In genomic region chr2:31058096-31058843, GRCh38 we compare ENCODE assay signal across 38 cellular contexts.
"Had no signal": no experiment of that assay in that cellular context is flagged by ENCODE, and none has a peak within 500 bp of the region (broad histone marks: within the 10 kb centered on the region; RNA-seq: fewer than 3 reads in every experiment).

No MANE protein-coding gene starts in this region.

- H3K27ac Mint-ChIP-seq: activated CD4-positive, alpha-beta memory T cell treated with anti-CD3 and anti-CD28 coated beads, Interleukin-2, amount 10 ng/mL, durations not matched to agents 7 days and 5 days; activated CD8-positive, alpha-beta memory T cell treated with anti-CD3 and anti-CD28 coated beads, Interleukin-2, amount 10 ng/mL, durations not matched to agents 7 days and 5 days; activated naive CD4-positive, alpha-beta T cell treated with anti-CD3 and anti-CD28 coated beads, Interleukin-2, amount 10 ng/mL, durations not matched to agents 7 days and 5 days; activated naive CD8-positive, alpha-beta T cell had no signal

- H3K36me3 ChIP-seq: ascending aorta, WERI-Rb-1 had no signal

- H3K4me2 ChIP-seq: KMS-11 had no signal

- H3K9me3 Mint-ChIP-seq: activated CD4-positive, alpha-beta memory T cell treated with anti-CD3 and anti-CD28 coated beads, Interleukin-2, amount 10 ng/mL, durations not matched to agents 7 days and 5 days; activated naive CD4-positive, alpha-beta T cell treated with anti-CD3 and anti-CD28 coated beads, Interleukin-2, amount 10 ng/mL, durations not matched to agents 7 days and 5 days had no signal

- H3K4me1 Mint-ChIP-seq: activated CD4-positive, alpha-beta memory T cell treated with anti-CD3 and anti-CD28 coated beads, Interleukin-2, amount 10 ng/mL, durations not matched to agents 7 days and 5 days; activated CD8-positive, alpha-beta memory T cell treated with anti-CD3 and anti-CD28 coated beads, Interleukin-2, amount 10 ng/mL, durations not matched to agents 7 days and 5 days; activated naive CD4-positive, alpha-beta T cell treated with anti-CD3 and anti-CD28 coated beads, Interleukin-2, amount 10 ng/mL, durations not matched to agents 7 days and 5 days had no signal

- H3K27me3 ChIP-seq: ascending aorta had no signal

- H3K4me3 Mint-ChIP-seq: activated CD4-positive, alpha-beta memory T cell treated with anti-CD3 and anti-CD28 coated beads, Interleukin-2, amount 10 ng/mL, durations not matched to agents 7 days and 5 days; activated CD8-positive, alpha-beta memory T cell treated with anti-CD3 and anti-CD28 coated beads, Interleukin-2, amount 10 ng/mL, durations not matched to agents 7 days and 5 days; activated naive CD4-positive, alpha-beta T cell treated with anti-CD3 and anti-CD28 coated beads, Interleukin-2, amount 10 ng/mL, durations not matched to agents 7 days and 5 days; activated naive CD8-positive, alpha-beta T cell had no signal

- ATAC-seq: activated CD8-positive, alpha-beta memory T cell treated with anti-CD3 and anti-CD28 coated beads, Interleukin-2, amount 10 ng/mL, durations not matched to agents 7 days and 5 days; PC-3; Right ventricle myocardium inferior; SK-N-SH treated with all-trans-retinoic acid at 6 μM for 48 hours had no signal

- H3K9ac ChIP-seq: KMS-11 had no signal

- H3K27ac ChIP-seq: ascending aorta, KMS-11, RWPE1, WERI-Rb-1 had no signal

- H3K4me1 ChIP-seq: ascending aorta had no signal

- DNase-seq: activated CD4-positive, alpha-beta memory T cell treated with anti-CD3 and anti-CD28 coated beads, Interleukin-2, amount 10 ng/mL, durations not matched to agents 7 days and 5 days; activated CD4-positive, alpha-beta T cell treated with anti-CD3 and anti-CD28 coated beads for 1 hour; activated CD4-positive, alpha-beta T cell treated with anti-CD3 and anti-CD28 coated beads for 48 hours; activated CD4-positive, CD25-positive, alpha-beta regulatory T cell; activated CD8-positive, alpha-beta memory T cell treated with anti-CD3 and anti-CD28 coated beads for 24 hours; activated CD8-positive, alpha-beta memory T cell treated with anti-CD3 and anti-CD28 coated beads, Interleukin-2, amount 10 ng/mL, durations not matched to agents 7 days and 5 days; activated CD8-positive, alpha-beta memory T cell treated with anti-CD3 and anti-CD28 coated beads, Interleukin-2, amount 50 U/mL, for 48 hours; activated effector memory CD4-positive, alpha-beta T cell treated with Interleukin-2 at 50 U/mL for 16 hours; activated naive CD4-positive, alpha-beta T cell treated with anti-CD3 and anti-CD28 coated beads, Interleukin-2, amount 10 ng/mL, durations not matched to agents 7 days and 5 days; activated T-cell treated with anti-CD3 and anti-CD28 coated beads, Interleukin-2, amount 50 U/mL, for 48 hours; amygdala; MM.1S; MV-4-11; NCI-H1092 treated with DMSO at 0.1 percent for 48 hours; NCI-H1417; NCI-H146; NCI-H187; NCI-H2029 treated with DMSO at 0.1 percent for 48 hours; NCI-H2107; NCI-H2171; NCI-H2227 treated with DMSO at 0.1 percent for 48 hours; NCI-H526; NCI-H748 treated with DMSO at 0.1 percent for 48 hours; NK-92 treated with Interleukin-12 subunit alpha and Interleukin-12 subunit beta, amount 100 ng/mL, for 24 hours; PC-3; SIG-M5; SW 1271; T-helper 1 cell; T-helper 2 cell; T-helper 9 cell; WERI-Rb-1 had no signal

- FAIRE-seq: RCC 7860 had no signal

- H3K36me3 Mint-ChIP-seq: activated CD8-positive, alpha-beta memory T cell treated with anti-CD3 and anti-CD28 coated beads, Interleukin-2, amount 10 ng/mL, durations not matched to agents 7 days and 5 days; activated naive CD4-positive, alpha-beta T cell treated with anti-CD3 and anti-CD28 coated beads, Interleukin-2, amount 10 ng/mL, durations not matched to agents 7 days and 5 days; activated naive CD8-positive, alpha-beta T cell had no signal

- H3K4me3 ChIP-seq: ascending aorta had no signal

- H3K9me3 ChIP-seq: ascending aorta had no signal
